20 cellular contexts compared by ENCODE assay signal in genomic region chr2:238040918-238041317, GRCh38. TPM values are rescaled to one million over a fixed set of nuclear protein-coding genes. Genes with fewer than 3 reads are reported as not detected.
DNase-seq lines count a peak whose midpoint lies in the region; ATAC-seq and TF ChIP-seq lines count a peak whose summit lies in the region.
"Had no signal": no experiment of that assay in that cellular context is flagged by ENCODE, and none has a peak within 500 bp of the region (broad histone marks: within the 10 kb centered on the region; RNA-seq: fewer than 3 reads in every experiment).

No MANE protein-coding gene starts in this region.

- intact Hi-C loops in sciatic nerve (cut with DNase I) = no loop called here

- peak overlapping the region; percentile 49 for H3K27ac Mint-ChIP-seq in activated naive CD4-positive, alpha-beta T cell treated with anti-CD3 and anti-CD28 coated beads, Interleukin-2, amount 50 U/mL, for 24 hours
- H3K27ac Mint-ChIP-seq in activated T-helper 17 cell treated with anti-CD3 and anti-CD28 coated beads, Interleukin-2, amount 50 U/mL, for 72 hours = peak overlapping the region; percentile 13
- no peak overlapping the region for H3K27ac Mint-ChIP-seq in chondrocyte (ENCODE audit: unreplicated experiment)

- no peak for DNase-seq in activated naive CD4-positive, alpha-beta T cell treated with Interleukin-2 at 50 U/mL for 16 hours
- DNase-seq in chondrocyte (ENCODE audit: low spot score) = peak; percentile 47
- DNase-seq in sciatic nerve (ENCODE audit: low spot score) = peak; percentile 49
- DNase-seq in NCI-H1417 (lab: John Stamatoyannopoulos, UW) = no peak
- DNase-seq: ACHN; BE2C; CD4-positive, CD25-positive, alpha-beta regulatory T cell; CD8-positive, alpha-beta memory T cell; COR-L47; DMS 273 treated with DMSO at 0.1 percent for 48 hours; DMS53; DND-41; EL; GM23248; IMR-90 had no signal

- no peak for TF ChIP-seq CTCF in chondrocyte (IDR thresholded peaks at IDR 0.05)

- no peak for ATAC-seq in activated T-helper 17 cell treated with anti-CD3 and anti-CD28 coated beads, Interleukin-2, amount 50 U/mL, for 72 hours (replicated peaks)
- no peak for ATAC-seq in sciatic nerve
- ATAC-seq in HG03097 (IDR thresholded peaks at IDR 0.05; ENCODE audit: low FRiP score, unreplicated experiment) = no peak
- ATAC-seq: GM12878 had no signal

- H3K4me1 Mint-ChIP-seq in activated naive CD4-positive, alpha-beta T cell treated with anti-CD3 and anti-CD28 coated beads, Interleukin-2, amount 50 U/mL, for 24 hours = no peaks in the 10 kb centered on the region
- peaks cover 4% of the 10 kb centered on the region for H3K4me1 Mint-ChIP-seq in activated T-helper 17 cell treated with anti-CD3 and anti-CD28 coated beads, Interleukin-2, amount 50 U/mL, for 72 hours
- H3K4me1 Mint-ChIP-seq in chondrocyte (ENCODE audit: low read depth) = no peaks in the 10 kb centered on the region

- H3K27me3 Mint-ChIP-seq in activated naive CD4-positive, alpha-beta T cell treated with anti-CD3 and anti-CD28 coated beads, Interleukin-2, amount 50 U/mL, for 24 hours = no peaks in the 10 kb centered on the region
- no peaks in the 10 kb centered on the region for H3K27me3 Mint-ChIP-seq in activated T-helper 17 cell treated with anti-CD3 and anti-CD28 coated beads, Interleukin-2, amount 50 U/mL, for 72 hours
- no peaks in the 10 kb centered on the region for H3K27me3 Mint-ChIP-seq in chondrocyte (ENCODE audit: low read depth)
- H3K27me3 Mint-ChIP-seq: CD4-positive, CD25-positive, alpha-beta regulatory T cell; CD8-positive, alpha-beta memory T cell had no signal

- H3K9me3 Mint-ChIP-seq in activated naive CD4-positive, alpha-beta T cell treated with anti-CD3 and anti-CD28 coated beads, Interleukin-2, amount 50 U/mL, for 24 hours = no peaks in the 10 kb centered on the region
- H3K9me3 Mint-ChIP-seq in activated T-helper 17 cell treated with anti-CD3 and anti-CD28 coated beads, Interleukin-2, amount 50 U/mL, for 72 hours = no peaks in the 10 kb centered on the region
- no peaks in the 10 kb centered on the region for H3K9me3 Mint-ChIP-seq in chondrocyte (ENCODE audit: low read depth)
- H3K9me3 Mint-ChIP-seq: CD4-positive, CD25-positive, alpha-beta regulatory T cell; CD8-positive, alpha-beta memory T cell had no signal

- H3K36me3 Mint-ChIP-seq in activated naive CD4-positive, alpha-beta T cell treated with anti-CD3 and anti-CD28 coated beads, Interleukin-2, amount 50 U/mL, for 24 hours = peaks cover 27% of the 10 kb centered on the region
- H3K36me3 Mint-ChIP-seq in activated T-helper 17 cell treated with anti-CD3 and anti-CD28 coated beads, Interleukin-2, amount 50 U/mL, for 72 hours (ENCODE audit: low read depth) = peaks cover 91% of the 10 kb centered on the region
- peaks cover 43% of the 10 kb centered on the region for H3K36me3 Mint-ChIP-seq in chondrocyte (ENCODE audit: low read depth)

- H3K4me3 Mint-ChIP-seq in activated naive CD4-positive, alpha-beta T cell treated with anti-CD3 and anti-CD28 coated beads, Interleukin-2, amount 50 U/mL, for 24 hours = no peak overlapping the region
- H3K4me3 Mint-ChIP-seq in activated T-helper 17 cell treated with anti-CD3 and anti-CD28 coated beads, Interleukin-2, amount 50 U/mL, for 72 hours = no peak overlapping the region
- H3K4me3 Mint-ChIP-seq in chondrocyte (ENCODE audit: unreplicated experiment) = no peak overlapping the region
- H3K4me3 Mint-ChIP-seq: CD4-positive, CD25-positive, alpha-beta regulatory T cell; CD8-positive, alpha-beta memory T cell had no signal

RNA-seq across cellular contexts. Expression of gene SCLY, which starts 19.9 kb away (rescaled TPM):
- total RNA-seq in activated T-helper 17 cell treated with anti-CD3 and anti-CD28 coated beads, Interleukin-2, amount 50 U/mL, for 72 hours = 10 to 100 TPM; 56.2 to 57.1 TPM
- total RNA-seq in chondrocyte (11.5 to 23.4 TPM (median 12.7 TPM) in 3 replicates), sciatic nerve (15.1 TPM)

RNA-seq across cellular contexts. Expression of gene ESPNL, which starts 59.2 kb away (rescaled TPM):
- 1 to 10 TPM in 1 of 2 donors, under 1 TPM in 1; 0.39 to 1.0 TPM for total RNA-seq in activated T-helper 17 cell treated with anti-CD3 and anti-CD28 coated beads, Interleukin-2, amount 50 U/mL, for 72 hours
- total RNA-seq in chondrocyte (0.07 to 0.17 TPM (median 0.15 TPM) in 3 replicates), sciatic nerve (not detected)
- total RNA-seq: CD4-positive, CD25-positive, alpha-beta regulatory T cell; CD8-positive, alpha-beta memory T cell; H4 had no signal

Comparison
In these comparisons a context has a peak if more than half of its experiments do, and no peak if none do; other contexts are left out.
1. DNase-seq: peak in chondrocyte (single experiment) and sciatic nerve (single experiment); none in activated naive CD4-positive, alpha-beta T cell treated with Interleukin-2 at 50 U/mL for 16 hours (single experiment) and NCI-H1417 (0 of 3).